ENCODE assay signal across 21 cellular contexts in the genomic region with DNA sequence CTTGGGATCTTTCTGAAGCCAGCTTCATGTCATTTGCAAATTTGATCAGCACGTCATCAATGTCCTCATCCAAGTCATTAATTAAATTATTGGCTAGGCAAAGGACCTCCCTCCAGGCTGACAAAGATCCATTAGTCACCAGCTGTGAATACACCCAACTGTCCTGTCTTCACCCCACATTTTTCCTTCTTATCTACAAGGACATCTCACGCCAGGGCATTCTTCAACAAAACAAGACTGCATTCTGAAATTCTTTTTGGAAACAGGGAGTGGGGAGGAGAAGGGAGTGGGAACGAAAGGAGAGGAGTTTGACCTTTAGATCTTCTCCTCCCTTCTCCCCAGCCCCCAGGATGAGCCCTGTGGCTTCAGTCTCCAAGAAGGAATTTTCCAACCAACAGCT. TPM values are rescaled to one million over a fixed set of nuclear protein-coding genes. Genes with fewer than 3 reads are reported as not detected.
"Had no signal": no experiment of that assay in that cellular context is flagged by ENCODE, and none has a peak within 500 bp of the region (broad histone marks: within the 10 kb centered on the region; RNA-seq: fewer than 3 reads in every experiment).

No MANE protein-coding gene starts in this region.

- H3K4me2 ChIP-seq: hepatocyte had no signal

- DNase-seq: activated CD4-positive, alpha-beta memory T cell treated with anti-CD3 and anti-CD28 coated beads for 36 hours; activated CD4-positive, alpha-beta T cell treated with anti-CD3 and anti-CD28 coated beads for 36 hours; activated T-cell treated with anti-CD3 and anti-CD28 coated beads for 4 hours; anterior cingulate cortex; brain microvascular endothelial cell; left cardiac atrium; lower lobe of right lung; midbrain; nephron progenitor cell; occipital lobe; transverse colon had no signal

- H3K79me2 ChIP-seq: hepatocyte had no signal

- H3K27ac ChIP-seq: brain microvascular endothelial cell, coronary artery, hepatocyte, lower lobe of right lung, skin epidermis, transverse colon had no signal

- ATAC-seq: activated CD4-positive, alpha-beta T cell treated with anti-CD3 and anti-CD28 coated beads for 36 hours; left cardiac atrium; lower lobe of right lung; WTC11 had no signal

- H3K27ac Mint-ChIP-seq: activated CD4-positive, alpha-beta memory T cell treated with anti-CD3 and anti-CD28 coated beads for 36 hours; activated CD4-positive, alpha-beta T cell treated with anti-CD3 and anti-CD28 coated beads for 36 hours; activated naive CD8-positive, alpha-beta T cell; nephron progenitor cell; progenitor cell of endocrine pancreas; stimulated activated naive CD8-positive, alpha-beta T cell treated with anti-CD3 and anti-CD28 coated beads, Interleukin-15, Interleukin-2, amounts not matched to agents 100 ng/mL and 50 ng/mL, for 24 hours; T-helper 2 cell treated with Interferon-gamma antibody and Interleukin-4, amounts not matched to agents 5 μg/mL and 100 μg/mL, for 36 hours; WTC11 had no signal

- H3K36me3 ChIP-seq: brain microvascular endothelial cell, lower lobe of right lung, transverse colon had no signal

- H3K4me1 Mint-ChIP-seq: central memory CD8-positive, alpha-beta T cell had no signal

- H3K4me3 Mint-ChIP-seq: activated CD4-positive, alpha-beta memory T cell treated with anti-CD3 and anti-CD28 coated beads for 36 hours; activated CD4-positive, alpha-beta T cell treated with anti-CD3 and anti-CD28 coated beads for 36 hours; activated naive CD8-positive, alpha-beta T cell; central memory CD8-positive, alpha-beta T cell; nephron progenitor cell; stimulated activated naive CD8-positive, alpha-beta T cell treated with anti-CD3 and anti-CD28 coated beads, Interleukin-15, Interleukin-2, amounts not matched to agents 100 ng/mL and 50 ng/mL, for 24 hours; T-helper 2 cell treated with Interferon-gamma antibody and Interleukin-4, amounts not matched to agents 5 μg/mL and 100 μg/mL, for 36 hours; WTC11 had no signal

- H3K27me3 ChIP-seq: brain microvascular endothelial cell, hepatocyte, transverse colon had no signal

- H3K9me3 ChIP-seq: lower lobe of right lung, transverse colon had no signal

- H2AFZ ChIP-seq: hepatocyte had no signal

- H3K4me1 ChIP-seq: lower lobe of right lung had no signal

- H3K9me3 Mint-ChIP-seq: activated CD4-positive, alpha-beta memory T cell treated with anti-CD3 and anti-CD28 coated beads for 36 hours; central memory CD8-positive, alpha-beta T cell; stimulated activated naive CD8-positive, alpha-beta T cell treated with anti-CD3 and anti-CD28 coated beads, Interleukin-15, Interleukin-2, amounts not matched to agents 100 ng/mL and 50 ng/mL, for 24 hours; T-helper 2 cell treated with Interferon-gamma antibody and Interleukin-4, amounts not matched to agents 5 μg/mL and 100 μg/mL, for 36 hours had no signal

- H3K4me3 ChIP-seq: coronary artery, hepatocyte, lower lobe of right lung, skin epidermis, transverse colon had no signal

- H3K27me3 Mint-ChIP-seq: activated CD4-positive, alpha-beta memory T cell treated with anti-CD3 and anti-CD28 coated beads for 36 hours; activated CD4-positive, alpha-beta T cell treated with anti-CD3 and anti-CD28 coated beads for 36 hours; activated naive CD8-positive, alpha-beta T cell; central memory CD8-positive, alpha-beta T cell; progenitor cell of endocrine pancreas; stimulated activated naive CD8-positive, alpha-beta T cell treated with anti-CD3 and anti-CD28 coated beads, Interleukin-15, Interleukin-2, amounts not matched to agents 100 ng/mL and 50 ng/mL, for 24 hours had no signal

RNA-seq across cellular contexts. Expression of a gene that starts 45.7 kb away (rescaled TPM):
- total RNA-seq: activated CD4-positive, alpha-beta memory T cell treated with anti-CD3 and anti-CD28 coated beads for 36 hours; activated CD4-positive, alpha-beta T cell treated with anti-CD3 and anti-CD28 coated beads for 36 hours; glomerular endothelial cell; left cardiac atrium; occipital lobe had no signal
